19 cellular contexts compared by ENCODE assay signal in genomic region chr10:18066947-18067346, GRCh38.
"Had no signal": no experiment of that assay in that cellular context is flagged by ENCODE, and none has a peak within 500 bp of the region (broad histone marks: within the 10 kb centered on the region; RNA-seq: fewer than 3 reads in every experiment).

No MANE protein-coding gene starts in this region.

- H3K4me1 Mint-ChIP-seq: activated CD4-positive, alpha-beta T cell treated with anti-CD3 and anti-CD28 coated beads, Interleukin-2, amount 10 ng/mL, durations not matched to agents 7 days and 5 days; nephron progenitor cell had no signal

- H3K4me3 Mint-ChIP-seq: activated CD4-positive, alpha-beta T cell treated with anti-CD3 and anti-CD28 coated beads, Interleukin-2, amount 10 ng/mL, durations not matched to agents 7 days and 5 days; activated naive CD8-positive, alpha-beta T cell; nephron progenitor cell; T-helper 1 cell treated with Interleukin-12 subunit alpha and Interleukin-12 subunit beta and Interleukin-4 antibody, amounts not matched to agents 30 μg/mL and 1 μg/mL, for 36 hours; type B pancreatic cell had no signal

- H3K27me3 Mint-ChIP-seq: activated CD4-positive, alpha-beta T cell treated with anti-CD3 and anti-CD28 coated beads, Interleukin-2, amount 10 ng/mL, durations not matched to agents 7 days and 5 days had no signal

- H3K9me3 Mint-ChIP-seq: activated CD4-positive, alpha-beta T cell treated with anti-CD3 and anti-CD28 coated beads, Interleukin-2, amount 10 ng/mL, durations not matched to agents 7 days and 5 days; T-helper 1 cell treated with Interleukin-12 subunit alpha and Interleukin-12 subunit beta and Interleukin-4 antibody, amounts not matched to agents 30 μg/mL and 1 μg/mL, for 36 hours; type B pancreatic cell had no signal

- H3K36me3 ChIP-seq: adrenal gland, ascending aorta, right lobe of liver, vagina had no signal

- H3K4me1 ChIP-seq: adrenal gland, ascending aorta, right lobe of liver, testis, vagina had no signal

- H3K27ac ChIP-seq: adrenal gland, ascending aorta, right lobe of liver, testis, vagina had no signal

- H3K27me3 ChIP-seq: adrenal gland, ascending aorta, right lobe of liver, testis, vagina had no signal

- DNase-seq: activated CD4-positive, alpha-beta T cell treated with anti-CD3 and anti-CD28 coated beads, Interleukin-2, amount 10 ng/mL, durations not matched to agents 7 days and 5 days; activated CD4-positive, CD25-positive, alpha-beta regulatory T cell treated with anti-CD3 and anti-CD28 coated beads, Interleukin-2, amount 50 U/mL, for 72 hours; activated gamma-delta T cell treated with Interleukin-2 at 50 U/mL for 16 hours; activated T-cell treated with anti-CD3 and anti-CD28 coated beads, Interleukin-2, amount 50 U/mL, for 1 hour; adrenal gland; left ventricle myocardium superior; nephron progenitor cell; occipital lobe; right lobe of liver; stimulated activated CD4-positive, alpha-beta T cell treated with anti-CD3 and anti-CD28 coated beads, Interleukin-2, amount 100 ng/mL, for 48 hours; stimulated activated CD8-positive, alpha-beta memory T cell treated with anti-CD3 and anti-CD28 coated beads, Interleukin-4, amount 100 ng/mL, for 48 hours; stimulated activated naive CD4-positive, alpha-beta T cell; T1000; testis had no signal

- H3K4me3 ChIP-seq: adrenal gland, ascending aorta, right lobe of liver, testis, vagina had no signal

- ATAC-seq: left ventricle myocardium superior, right lobe of liver had no signal

- H3K36me3 Mint-ChIP-seq: activated naive CD8-positive, alpha-beta T cell; type B pancreatic cell had no signal

- H3K9me3 ChIP-seq: adrenal gland, ascending aorta, right lobe of liver, testis, vagina had no signal

- H3K27ac Mint-ChIP-seq: activated CD4-positive, alpha-beta T cell treated with anti-CD3 and anti-CD28 coated beads, Interleukin-2, amount 10 ng/mL, durations not matched to agents 7 days and 5 days; activated naive CD8-positive, alpha-beta T cell; nephron progenitor cell; T-helper 1 cell treated with Interleukin-12 subunit alpha and Interleukin-12 subunit beta and Interleukin-4 antibody, amounts not matched to agents 30 μg/mL and 1 μg/mL, for 36 hours; type B pancreatic cell had no signal
